ENCODE assay signal across 15 cellular contexts in genomic region chr9:100355561-100355960, GRCh38. TPM values are rescaled to one million over a fixed set of nuclear protein-coding genes. Genes with fewer than 3 reads are reported as not detected.
DNase-seq lines count a peak whose midpoint lies in the region; ATAC-seq, FAIRE-seq and TF ChIP-seq lines count a peak whose summit lies in the region.
"Had no signal": no experiment of that assay in that cellular context is flagged by ENCODE, and none has a peak within 500 bp of the region (broad histone marks: within the 10 kb centered on the region; RNA-seq: fewer than 3 reads in every experiment).

No MANE protein-coding gene starts in this region.

- ATAC-seq in GM19467 (IDR thresholded peaks at IDR 0.05; ENCODE audit: unreplicated experiment), result no peak
- ATAC-seq: Panc1 had no signal

- no peaks in the 10 kb centered on the region for H3F3A ChIP-seq in SU-DHL-6 (ENCODE audit: insufficient read depth)

- no peak overlapping the region for H3K4me3 Mint-ChIP-seq in CD4-positive, alpha-beta memory T cell

- peaks cover 0 to 8% (median 3%) of the 10 kb centered on the region in 8 donors for H3K9me3 Mint-ChIP-seq in CD4-positive, alpha-beta memory T cell

- H3K9me2 ChIP-seq in SU-DHL-6 (replicated peaks; ENCODE audit: insufficient read depth, low read length), result no peaks in the 10 kb centered on the region

- H3K27ac Mint-ChIP-seq in CD4-positive, alpha-beta memory T cell, result peak overlapping the region in 4 of 7 donors; percentile 9 to 57 (median 28)
- H3K27ac Mint-ChIP-seq: activated B cell treated with CpG ODN at 0.5 μM for 24 hours had no signal

- H4K20me1 ChIP-seq in SU-DHL-6 (ENCODE audit: low read depth, low read length), result no peaks in the 10 kb centered on the region; the same call in 1 of the 2 replicates

- H3K27me3 ChIP-seq in CD4-positive, alpha-beta memory T cell (ENCODE audit: insufficient read depth, low read length), result no peaks in the 10 kb centered on the region
- H3K27me3 ChIP-seq in SU-DHL-6 (ENCODE audit: low read length) (no peaks in the 10 kb centered on the region), vagina (no peaks in the 10 kb centered on the region)
- H3K27me3 ChIP-seq: ovary had no signal

- POLR2A ChIA-PET in CD4-positive, alpha-beta memory T cell (lab: Charles Lee; ENCODE audit: partially characterized antibody), result no interaction called here

- H3K36me3 ChIP-seq in CD4-positive, alpha-beta memory T cell (ENCODE audit: insufficient read depth, low read length), result no peaks in the 10 kb centered on the region
- 0 out of 2 replicates have a peak, but pooled peaks cover 4% of the 10 kb centered on the region for H3K36me3 ChIP-seq in SU-DHL-6 (ENCODE audit: low read length)
- H3K36me3 ChIP-seq in vagina, result no peaks in the 10 kb centered on the region
- H3K36me3 ChIP-seq: ovary had no signal

- H3K4me3 ChIP-seq in CD4-positive, alpha-beta memory T cell (ENCODE audit: low read length in 2 of 2), result no peak overlapping the region
- H3K4me3 ChIP-seq in SU-DHL-6 (ENCODE audit: insufficient read depth, low read length, poor library complexity, severe bottlenecking), result no peak overlapping the region
- no peak overlapping the region for H3K4me3 ChIP-seq in vagina
- H3K4me3 ChIP-seq: ovary had no signal

- TF ChIP-seq POLR2A in GM12891 (IDR thresholded peaks at IDR 0.05; ENCODE audit: low read depth, low read length) (no peak), vagina (IDR thresholded peaks at IDR 0.05) (no peak)

- intact Hi-C loops in CD4-positive, alpha-beta memory T cell (cut with micrococcal nuclease), result loop anchor here (10.0 kb wide), 2 partner anchors 239 to 1039 kb away; partner anchors contain the start of genes MRPL50 and ZNF189
- intact Hi-C loops in vagina (cut with DNase I), result no loop called here

- no peaks in the 10 kb centered on the region for H3K27me3 Mint-ChIP-seq in CD4-positive, alpha-beta memory T cell
- H3K27me3 Mint-ChIP-seq: activated B cell treated with CpG ODN at 0.5 μM for 24 hours had no signal

- FAIRE-seq in GM12891 (lab: Jason Lieb, UNC), result peak; percentile 41

- H2AFZ ChIP-seq in SU-DHL-6 (ENCODE audit: low read depth, low read length, severe bottlenecking), result no peak overlapping the region

- CTCF ChIA-PET in CD4-positive, alpha-beta memory T cell (lab: Charles Lee; ENCODE audit: partially characterized antibody), result interaction anchor here (6.0 kb wide), 1 partner anchor 82 kb away, joined by 26 read pairs; no protein-coding TSS in a partner anchor

- peaks cover 30% of the 10 kb centered on the region for H3K79me2 ChIP-seq in SU-DHL-6 (ENCODE audit: insufficient read depth, low read length)

- peaks cover 20 to 31% (median 26%) of the 10 kb centered on the region in 4 donors for H3K4me1 Mint-ChIP-seq in CD4-positive, alpha-beta memory T cell

- peaks cover 0 to 3% of the 10 kb centered on the region in 2 donors for H3K36me3 Mint-ChIP-seq in CD4-positive, alpha-beta memory T cell

- no peak overlapping the region for H3K27ac ChIP-seq in CD4-positive, alpha-beta memory T cell (ENCODE audit: low read depth, low read length)
- H3K27ac ChIP-seq in SU-DHL-6 (ENCODE audit: low read depth, low read length), result peak overlapping the region; percentile 4; the same call in 1 of the 2 replicates
- no peak overlapping the region for H3K27ac ChIP-seq in vagina
- H3K27ac ChIP-seq: C4-2B, ovary had no signal

- TF ChIP-seq CTCF in SU-DHL-6 (IDR thresholded peaks at IDR 0.05; ENCODE audit: insufficient read depth, low read length, poor library complexity, severe bottlenecking) (no peak), vagina (IDR thresholded peaks at IDR 0.05) (no peak)

- peak overlapping the region; percentile 39 for H3K4me2 ChIP-seq in SU-DHL-6 (ENCODE audit: low read depth, low read length, poor library complexity, severe bottlenecking)

- peaks cover 21% of the 10 kb centered on the region for H3K4me1 ChIP-seq in CD4-positive, alpha-beta memory T cell (ENCODE audit: insufficient read depth, low read length)
- peaks cover 23% of the 10 kb centered on the region for H3K4me1 ChIP-seq in vagina

- peak overlapping the region; percentile 2; the same call in 1 of the 2 replicates for H3K9ac ChIP-seq in SU-DHL-6 (ENCODE audit: low read length)

- DNase-seq in CD4-positive, alpha-beta memory T cell, result peak in 1 of 5 donors; percentile 7
- DNase-seq in GM12891 (ENCODE audit: insufficient read length, low spot score) (no peak), MV-4-11 (lab: John Stamatoyannopoulos, UW) (peak; percentile 50), vagina (ENCODE audit: extremely low spot score in 2 of 2) (no peak), HK-2 (ENCODE audit: unreplicated experiment) (no peak)
- DNase-seq: activated B cell treated with CpG ODN at 0.5 μM for 24 hours, activated gamma-delta T cell treated with Interleukin-2 at 50 U/mL for 16 hours, aorta, foreskin fibroblast, NCI-H1105, ovary had no signal

- H3K9me3 ChIP-seq in CD4-positive, alpha-beta memory T cell (ENCODE audit: control insufficient read depth in 1 of 2, low read length in 2 of 2), result no peaks in the 10 kb centered on the region
- H3K9me3 ChIP-seq in SU-DHL-6 (ENCODE audit: insufficient read depth, low read length), result no peaks in the 10 kb centered on the region
- no peaks in the 10 kb centered on the region for H3K9me3 ChIP-seq in vagina
- H3K9me3 ChIP-seq: ovary had no signal

TF ChIP-seq in GM12891, 5 proteins besides CTCF, POLR2A, EP300 and RAD21:
- TF ChIP-seq SPI1 (IDR thresholded peaks at IDR 0.05; ENCODE audit: low read depth, low read length), result no peak
- peak; percentile 55; the same call in 1 of the 2 replicates for TF ChIP-seq POU2F2 (IDR thresholded peaks at IDR 0.05; ENCODE audit: low read depth, low read length)

RNA-seq across cellular contexts. Expression of gene TEX10, which starts 2.8 kb away (rescaled TPM):
- total RNA-seq in CD4-positive, alpha-beta memory T cell, result 10 to 100 TPM; 22.4 to 22.8 TPM
- polyA plus RNA-seq in CD4-positive, alpha-beta memory T cell, result 10 to 100 TPM in 1 of 2 donors, 1 to 10 TPM in 1; 5.6 to 15.9 TPM
- 18.6 TPM for polyA plus RNA-seq in GM12891 (2012; ENCODE audit: low read depth, missing spikeins)
- 17.2 TPM for total RNA-seq in vagina
